11 cellular contexts compared by ENCODE assay signal in the genomic region with DNA sequence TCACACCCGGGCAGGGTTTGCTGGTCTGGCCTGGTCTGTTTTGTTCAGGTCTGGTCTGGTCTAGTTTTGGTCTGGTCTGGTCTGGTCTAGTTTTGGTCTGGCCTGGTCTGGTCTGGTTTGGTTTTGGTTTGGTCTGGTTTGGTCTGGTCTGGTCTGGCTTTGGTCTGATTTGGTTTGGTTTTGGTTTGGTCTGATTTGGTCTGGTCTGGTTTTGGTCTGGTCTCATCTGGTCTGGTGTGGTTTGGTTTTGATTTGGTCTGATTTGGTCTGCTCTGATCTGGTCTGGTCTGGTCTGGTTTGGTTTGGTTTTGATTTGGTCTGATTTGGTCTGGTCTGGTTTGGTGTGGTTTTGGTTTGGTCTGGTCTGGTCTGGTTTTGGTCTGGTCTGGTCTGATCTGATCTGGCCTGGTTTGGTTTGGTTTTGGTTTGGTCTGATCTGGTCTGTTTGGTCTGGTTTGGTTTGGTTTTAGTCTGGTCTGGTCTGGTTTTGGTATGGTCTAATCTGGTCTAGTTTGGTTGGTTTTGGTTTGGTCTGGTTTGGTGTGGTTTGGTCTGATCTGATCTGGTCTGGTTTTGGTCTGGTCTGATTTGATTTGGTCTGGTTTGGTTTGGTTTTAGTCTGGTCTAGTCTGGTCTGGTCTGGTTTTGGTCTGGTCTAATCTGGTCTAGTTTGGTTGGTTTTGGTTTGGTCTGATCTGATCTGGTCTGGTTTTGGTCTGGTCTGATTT. TPM values are rescaled to one million over a fixed set of nuclear protein-coding genes. Genes with fewer than 3 reads are reported as not detected.
DNase-seq lines count a peak whose midpoint lies in the region; ATAC-seq, FAIRE-seq and TF ChIP-seq lines count a peak whose summit lies in the region.
"Had no signal": no experiment of that assay in that cellular context is flagged by ENCODE, and none has a peak within 500 bp of the region (broad histone marks: within the 10 kb centered on the region; RNA-seq: fewer than 3 reads in every experiment).

No MANE protein-coding gene starts in this region.

- peaks cover 54% of the 10 kb centered on the region for H3K36me3 ChIP-seq in A673 (ENCODE audit: insufficient read depth, low read length, poor library complexity, severe bottlenecking)
- peaks cover 64% of the 10 kb centered on the region for H3K36me3 ChIP-seq in brain microvascular endothelial cell (replicated peaks)
- H3K36me3 ChIP-seq in HAP-1 (replicated peaks) = peaks cover 45% of the 10 kb centered on the region

- BruUV-seq in A673 (replicated peaks; lab: Mats Ljungman, UMichigan) = no TSS peak

- no peaks in the 10 kb centered on the region for H3K9me3 Mint-ChIP-seq in activated T-helper 17 cell treated with anti-CD3 and anti-CD28 coated beads, Interleukin-2, amount 50 U/mL, for 72 hours
- H3K9me3 Mint-ChIP-seq in memory B cell = peaks cover 7% of the 10 kb centered on the region

- ATAC-seq in activated T-helper 17 cell treated with anti-CD3 and anti-CD28 coated beads, Interleukin-2, amount 50 U/mL, for 72 hours (replicated peaks) = no peak
- no peak for ATAC-seq in memory B cell (ENCODE audit: low read depth)

- H3K27me3 ChIP-seq in A673 (replicated peaks; ENCODE audit: insufficient read depth, low read depth, low read length, poor library complexity) (no peaks in the 10 kb centered on the region), brain microvascular endothelial cell (replicated peaks) (no peaks in the 10 kb centered on the region), HAP-1 (ENCODE audit: low read depth) (no peaks in the 10 kb centered on the region)
- H3K27me3 ChIP-seq: breast epithelium had no signal

- H3K4me1 Mint-ChIP-seq in activated T-helper 17 cell treated with anti-CD3 and anti-CD28 coated beads, Interleukin-2, amount 50 U/mL, for 72 hours = peaks cover 12% of the 10 kb centered on the region
- peaks cover 24% of the 10 kb centered on the region for H3K4me1 Mint-ChIP-seq in memory B cell

- POLR2A ChIA-PET in A673 (lab: Charles Lee; ENCODE audit: low non-redundant PET) = interaction anchor here (0.8 kb wide), 1 partner anchor 190 kb away, joined by 5 read pairs; no protein-coding TSS in a partner anchor

- H3K4me3 ChIP-seq in A673 (ENCODE audit: low read depth, low read length, poor library complexity, severe bottlenecking) (no peak overlapping the region), brain microvascular endothelial cell (ENCODE audit: low read depth, low read length) (no peak overlapping the region), HAP-1 (no peak overlapping the region)
- H3K4me3 ChIP-seq: breast epithelium had no signal

- no peak overlapping the region for H3K4me3 Mint-ChIP-seq in activated T-helper 17 cell treated with anti-CD3 and anti-CD28 coated beads, Interleukin-2, amount 50 U/mL, for 72 hours
- peak overlapping the region; percentile 8 for H3K4me3 Mint-ChIP-seq in memory B cell

- H3K27ac ChIP-seq in A673 (ENCODE audit: low read depth, low read length, poor library complexity, severe bottlenecking) (peak overlapping the region; percentile 46), brain microvascular endothelial cell (no peak overlapping the region)

- intact Hi-C loops in A673 (cut with micrococcal nuclease; ENCODE audit: unreplicated experiment) = no loop called here

- H3K9me3 ChIP-seq in A673 (ENCODE audit: low read depth, low read length, poor library complexity, severe bottlenecking) = no peaks in the 10 kb centered on the region
- no peaks in the 10 kb centered on the region for H3K9me3 ChIP-seq in HAP-1
- H3K9me3 ChIP-seq: breast epithelium had no signal

- TF ChIP-seq POLR2A in GM12892 (IDR thresholded peaks at IDR 0.05; ENCODE audit: low read depth, low read length) = no peak

- FAIRE-seq in GM12892 (lab: Jason Lieb, UNC) = peak; percentile 30
- FAIRE-seq: H54 had no signal

- H3K4me1 ChIP-seq in A673 (ENCODE audit: insufficient read depth, low read length, poor library complexity, severe bottlenecking) (no peaks in the 10 kb centered on the region), HAP-1 (no peaks in the 10 kb centered on the region)
- H3K4me1 ChIP-seq: breast epithelium had no signal

- H3K27me3 Mint-ChIP-seq in activated T-helper 17 cell treated with anti-CD3 and anti-CD28 coated beads, Interleukin-2, amount 50 U/mL, for 72 hours = no peaks in the 10 kb centered on the region
- no peaks in the 10 kb centered on the region for H3K27me3 Mint-ChIP-seq in memory B cell

- in situ Hi-C loops in brain microvascular endothelial cell (cut with HindIII; ENCODE audit: low pct_ligation_motif_present, low sequenced_read_pairs) (no loop called here), HAP-1 (cut with MboI; ENCODE audit: low sequenced_read_pairs) (no loop called here)

- CTCF ChIA-PET in A673 (lab: Charles Lee) = no interaction called here

- no peak for DNase-seq in A673 (ENCODE audit: low spot score)
- no peak for DNase-seq in GM12892 (ENCODE audit: insufficient read length)
- no peak for DNase-seq in memory B cell (ENCODE audit: low spot score in 2 of 2)
- no peak for DNase-seq in brain microvascular endothelial cell
- no peak for DNase-seq in HAP-1 (ENCODE audit: low spot score in 2 of 2)
- DNase-seq in HT-29 (ENCODE audit: low spot score) = no peak
- no peak for DNase-seq in ecto neural progenitor cell (ENCODE audit: low spot score)
- DNase-seq: NCI-H187 had no signal

- H3K27ac Mint-ChIP-seq in activated T-helper 17 cell treated with anti-CD3 and anti-CD28 coated beads, Interleukin-2, amount 50 U/mL, for 72 hours = peak overlapping the region; percentile 89
- H3K27ac Mint-ChIP-seq in memory B cell = peak overlapping the region; percentile 96

- TF ChIP-seq CTCF in A673 (conservative IDR thresholded peaks at IDR 0.05; ENCODE audit: low read depth, low read length) (no peak), brain microvascular endothelial cell (IDR thresholded peaks at IDR 0.05; ENCODE audit: low read depth, low read length, missing control alignments) (no peak)

- H3K36me3 Mint-ChIP-seq in activated T-helper 17 cell treated with anti-CD3 and anti-CD28 coated beads, Interleukin-2, amount 50 U/mL, for 72 hours (ENCODE audit: low read depth) = peaks cover 80% of the 10 kb centered on the region
- H3K36me3 Mint-ChIP-seq in memory B cell = peaks cover 48% of the 10 kb centered on the region

RNA-seq across cellular contexts. Expression of a gene that starts 14.4 kb away (rescaled TPM):
- total RNA-seq in A673 (2021) = not detected in 2 replicates
- 0.40 TPM for polyA plus RNA-seq in GM12892 (2012; ENCODE audit: missing spikeins)
- total RNA-seq in activated T-helper 17 cell treated with anti-CD3 and anti-CD28 coated beads, Interleukin-2, amount 50 U/mL, for 72 hours = not detected
- total RNA-seq in HT-29 (2014; rRNA removed; shearing (Covaris generic)) = not detected in 2 replicates

RNA-seq across cellular contexts. Expression of a gene that starts 45.2 kb away (rescaled TPM):
- total RNA-seq in A673 (2021) = 76.7 and 80.0 TPM in 2 replicates
- 18.8 TPM for polyA plus RNA-seq in GM12892 (2012; ENCODE audit: missing spikeins)
- 10 to 100 TPM; 36.2 to 41.1 TPM for total RNA-seq in activated T-helper 17 cell treated with anti-CD3 and anti-CD28 coated beads, Interleukin-2, amount 50 U/mL, for 72 hours
- total RNA-seq in HT-29 (2014; rRNA removed; shearing (Covaris generic)) = 15.1 and 23.8 TPM in 2 replicates
